Comparison of ENCODE assay signal across 8 cellular contexts in the genomic region with DNA sequence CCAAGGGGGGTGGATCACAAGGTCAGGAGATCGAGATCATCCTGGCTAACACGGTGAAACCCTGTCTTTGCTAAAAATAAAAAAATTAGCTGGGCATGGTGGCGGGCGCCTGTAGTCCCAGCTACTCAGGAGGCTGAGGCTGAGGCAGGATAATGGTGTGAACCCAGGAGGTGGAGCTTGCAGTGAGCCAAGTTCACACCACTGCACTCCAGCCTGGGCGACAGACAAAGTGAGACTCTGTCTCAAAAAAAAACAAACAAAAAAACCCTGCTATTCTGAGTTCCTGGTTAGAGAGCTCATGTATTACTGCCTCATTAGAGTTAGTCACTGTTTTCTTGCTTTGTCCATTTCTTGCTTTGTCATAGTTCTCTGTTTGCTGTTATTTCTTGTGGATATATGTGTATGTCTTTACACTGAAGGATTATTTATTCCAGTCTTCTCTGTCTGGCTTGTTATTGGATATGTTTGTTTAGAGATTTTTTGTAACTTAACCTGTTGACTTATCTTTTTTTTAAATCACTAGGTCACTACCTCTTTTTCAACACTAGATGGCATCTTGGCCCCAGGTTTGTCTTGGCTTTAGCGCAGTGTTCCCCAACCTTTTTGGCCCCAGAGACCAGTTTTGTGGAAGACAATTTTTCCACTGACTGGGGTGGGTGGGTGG. TPM values are rescaled to one million over a fixed set of nuclear protein-coding genes. Genes with fewer than 3 reads are reported as not detected.
A peak's percentile ranks its signal among the peaks of the same experiment; 100 is the strongest.
DNase-seq lines count a peak whose midpoint lies in the region; ATAC-seq and TF ChIP-seq lines count a peak whose summit lies in the region.

No MANE protein-coding gene starts in this region.

- H3K4me3 ChIP-seq in heart right ventricle (no peak overlapping the region), epithelial cell of proximal tubule (ENCODE audit: low read depth, low read length) (no peak overlapping the region), coronary artery (no peak overlapping the region), MG63 (no peak overlapping the region)

- WGBS in heart right ventricle, 2 donors: 95 to 96% methylated on average over 6 of the region's 6 CpGs

- TF ChIP-seq CTCF in heart right ventricle (IDR thresholded peaks at IDR 0.05) (peak in 6 of 9 donors; percentile 7 to 48 (median 24)), epithelial cell of proximal tubule (conservative IDR thresholded peaks at IDR 0.05; ENCODE audit: low read depth, low read length) (peak; percentile 56), type B pancreatic cell (conservative IDR thresholded peaks at IDR 0.05) (peak; percentile 66), coronary artery (IDR thresholded peaks at IDR 0.05) (no peak)

- no peak overlapping the region for H3K4me3 Mint-ChIP-seq in type B pancreatic cell

- H3K27ac Mint-ChIP-seq in type B pancreatic cell: no peak overlapping the region

- H3K9me3 Mint-ChIP-seq in type B pancreatic cell: peaks cover 10% of the 10 kb centered on the region

- no peak for ATAC-seq in heart right ventricle
- ATAC-seq in left ventricle myocardium superior: no peak

- intact Hi-C loops in heart right ventricle (cut with DNase I): loop anchor here in 2 of 10 donors (5.0 to 10.0 kb wide), 2 partner anchors 117 to 120 kb away; no protein-coding TSS in a partner anchor
- intact Hi-C loops in left ventricle myocardium superior (cut with micrococcal nuclease): no loop called here

- H3K4me1 Mint-ChIP-seq in type B pancreatic cell (ENCODE audit: unreplicated experiment): peaks cover 12% of the 10 kb centered on the region

- H3K27me3 ChIP-seq in heart right ventricle: no peaks in the 10 kb centered on the region
- H3K27me3 ChIP-seq in MG63: no peaks in the 10 kb centered on the region

- DNase-seq in heart right ventricle: no peak
- DNase-seq in left ventricle myocardium superior: no peak
- peak; percentile 55 for DNase-seq in NOMO-1 treated with DMSO at 0.1 percent for 48 hours (lab: John Stamatoyannopoulos, UW; ENCODE audit: unreplicated experiment)
- DNase-seq in epithelial cell of proximal tubule (ENCODE audit: low read depth): no peak
- no peak for DNase-seq in type B pancreatic cell (ENCODE audit: extremely low spot score, unreplicated experiment)
- no peak for DNase-seq in coronary artery (ENCODE audit: low spot score)
- no peak for DNase-seq in activated CD4-positive, CD25-positive, alpha-beta regulatory T cell (lab: John Stamatoyannopoulos, UW)
- no peak for DNase-seq in MG63

- H3K27me3 Mint-ChIP-seq in type B pancreatic cell: no peaks in the 10 kb centered on the region

- H3K36me3 ChIP-seq in heart right ventricle (peaks cover 0 to 19% (median 0%) of the 10 kb centered on the region in 9 donors), MG63 (peaks cover 20% of the 10 kb centered on the region)

- H3K9me3 ChIP-seq in heart right ventricle (peaks cover 0 to 37% (median 7%) of the 10 kb centered on the region in 11 donors), MG63 (peaks cover 21% of the 10 kb centered on the region)

- peaks cover 0 to 38% (median 3%) of the 10 kb centered on the region in 9 donors for H3K4me1 ChIP-seq in heart right ventricle

- H3K27ac ChIP-seq in heart right ventricle (no peak overlapping the region), coronary artery (no peak overlapping the region)

- peaks cover 38% of the 10 kb centered on the region for H3K36me3 Mint-ChIP-seq in type B pancreatic cell

RNA-seq across cellular contexts. Expression of a gene that starts 17.0 kb away (rescaled TPM):
- total RNA-seq in heart right ventricle (1 to 10 TPM; 4.3 to 8.2 (median 6.4) TPM), left ventricle myocardium superior (4.6 TPM), epithelial cell of proximal tubule (20.5 and 37.0 TPM in 2 replicates), type B pancreatic cell (ENCODE audit: low replicate concordance) (59.2 and 79.8 TPM in 2 replicates)
- 10 to 100 TPM in 1 of 2 donors, 1 to 10 TPM in 1; 7.3 to 10.3 TPM for polyA plus RNA-seq in heart right ventricle
- total RNA-seq in MG63 (2014; rRNA removed; shearing (Covaris generic); ENCODE audit: low replicate concordance): 0.69 and 4.5 TPM in 2 replicates

RNA-seq across cellular contexts. Expression of a gene that starts 54.3 kb away (rescaled TPM):
- total RNA-seq in heart right ventricle (10 to 100 TPM in 2 of 10 donors, 1 to 10 TPM in 8; 3.7 to 12.8 (median 7.1) TPM), left ventricle myocardium superior (7.9 TPM), epithelial cell of proximal tubule (28.6 and 49.0 TPM in 2 replicates), type B pancreatic cell (ENCODE audit: low replicate concordance) (6.5 and 6.9 TPM in 2 replicates)
- 1 to 10 TPM; 8.9 to 9.1 TPM for polyA plus RNA-seq in heart right ventricle
- total RNA-seq in MG63 (2014; rRNA removed; shearing (Covaris generic); ENCODE audit: low replicate concordance): 7.7 and 8.9 TPM in 2 replicates

RNA-seq across cellular contexts. Expression of a gene that starts 55.7 kb away (rescaled TPM):
- total RNA-seq in heart right ventricle (10 to 100 TPM in 1 of 10 donors, 1 to 10 TPM in 9; 4.2 to 16.0 (median 6.5) TPM), left ventricle myocardium superior (12.9 TPM), epithelial cell of proximal tubule (9.7 and 16.0 TPM in 2 replicates), type B pancreatic cell (ENCODE audit: low replicate concordance) (60.4 and 102 TPM in 2 replicates)
- polyA plus RNA-seq in heart right ventricle: 10 to 100 TPM in 1 of 2 donors, 1 to 10 TPM in 1; 7.5 to 18.8 TPM
- 1.9 and 11.8 TPM in 2 replicates for total RNA-seq in MG63 (2014; rRNA removed; shearing (Covaris generic); ENCODE audit: low replicate concordance)

RNA-seq across cellular contexts. Expression of a gene that starts 55.8 kb away (rescaled TPM):
- total RNA-seq in heart right ventricle (10 to 100 TPM; 13.5 to 20.3 (median 16.3) TPM), left ventricle myocardium superior (12.4 TPM), epithelial cell of proximal tubule (23.1 and 32.6 TPM in 2 replicates), type B pancreatic cell (ENCODE audit: low replicate concordance) (22.8 and 30.5 TPM in 2 replicates)
- 10 to 100 TPM; 18.1 to 25.4 TPM for polyA plus RNA-seq in heart right ventricle
- total RNA-seq in MG63 (2014; rRNA removed; shearing (Covaris generic); ENCODE audit: low replicate concordance): 29.2 and 32.1 TPM in 2 replicates
